21 cellular contexts compared by ENCODE assay signal in the genomic region with DNA sequence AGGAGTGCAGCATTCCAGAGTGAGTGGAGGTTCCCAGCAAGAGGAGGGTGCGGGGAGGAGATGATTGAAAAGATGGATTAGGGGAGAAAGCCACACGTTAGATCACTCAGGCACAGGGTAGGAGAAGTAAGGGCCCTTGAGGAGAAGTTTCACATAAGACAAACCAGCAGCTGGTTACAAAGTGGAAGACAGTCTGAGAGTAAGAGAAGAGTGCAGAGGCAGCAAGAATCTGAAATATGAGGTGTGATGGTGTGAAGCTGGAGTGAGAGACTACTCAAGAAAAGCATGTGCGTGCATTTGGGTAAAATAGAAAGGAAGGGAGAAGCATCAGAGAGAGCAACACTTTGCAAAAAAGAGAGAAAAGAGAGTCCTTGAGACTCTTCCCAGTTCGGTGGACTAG. TPM values are rescaled to one million over a fixed set of nuclear protein-coding genes. Genes with fewer than 3 reads are reported as not detected.
"Had no signal": no experiment of that assay in that cellular context is flagged by ENCODE, and none has a peak within 500 bp of the region (broad histone marks: within the 10 kb centered on the region; RNA-seq: fewer than 3 reads in every experiment).

No MANE protein-coding gene starts in this region.

- H3K36me3 ChIP-seq: Peyer's patch, SJCRH30 had no signal

- H3K27ac ChIP-seq: HL-60, PC-9, Peyer's patch, SJCRH30 had no signal

- H3K4me3 ChIP-seq: PC-9, Peyer's patch, SJCRH30 had no signal

- H3K27me3 ChIP-seq: Peyer's patch, SJCRH30 had no signal

- H2AFZ ChIP-seq: PC-9 had no signal

- H3K4me2 ChIP-seq: PC-9 had no signal

- H3K4me1 ChIP-seq: Peyer's patch, SJCRH30 had no signal

- FAIRE-seq: HTR-8/SVneo had no signal

- H3K9me3 ChIP-seq: Peyer's patch, SJCRH30 had no signal

- DNase-seq: NCI-H1092 treated with DMSO at 0.1 percent for 48 hours, NCI-H1436, NCI-H1694, NCI-H1930, NCI-H2081, NCI-H2107, NCI-H2227 treated with DMSO at 0.1 percent for 48 hours, NCI-H524, NCI-H526 treated with DMSO at 0.1 percent for 48 hours, NCI-H748 treated with DMSO at 0.1 percent for 48 hours, PC-9, SHP77 treated with DMSO at 0.1 percent for 48 hours, SJCRH30, T-helper 1 cell had no signal

- ATAC-seq: Right ventricle myocardium inferior had no signal

RNA-seq across cellular contexts. Expression of gene CD1B, which starts 0.9 kb away (rescaled TPM):
- total RNA-seq: NCI-H460, PC-9, Peyer's patch, Right ventricle myocardium inferior, RPMI7951, SJCRH30 had no signal
- polyA plus RNA-seq: IgD-negative memory B cell had no signal

RNA-seq across cellular contexts. Expression of gene CD1E, which starts 23.3 kb away (rescaled TPM):
- total RNA-seq: NCI-H460, PC-9, Peyer's patch, Right ventricle myocardium inferior, RPMI7951 had no signal
- polyA plus RNA-seq: IgD-negative memory B cell had no signal

RNA-seq across cellular contexts. Expression of gene CD1C, which starts 40.7 kb away (rescaled TPM):
- total RNA-seq: NCI-H460, PC-9, RPMI7951, SJCRH30 had no signal
